8 cellular contexts compared by ENCODE assay signal in genomic region chr18:34122724-34123334, GRCh38.
DNase-seq lines count a peak whose midpoint lies in the region; ATAC-seq and TF ChIP-seq lines count a peak whose summit lies in the region.

No MANE protein-coding gene starts in this region.

- peak; percentile 89 for TF ChIP-seq CTCF in activated CD8-positive, alpha-beta T cell treated with anti-CD3 and anti-CD28 coated beads for 36 hours (IDR thresholded peaks at IDR 0.05)
- TF ChIP-seq CTCF in hepatocyte (IDR thresholded peaks at IDR 0.05; ENCODE audit: poor library complexity) (peak; percentile 94), testis (IDR thresholded peaks at IDR 0.05) (peak; percentile 66 to 76 (median 74))

- ATAC-seq in GM19351 (IDR thresholded peaks at IDR 0.05; ENCODE audit: unreplicated experiment) (peak; percentile 96), HG03135 (IDR thresholded peaks at IDR 0.05; ENCODE audit: unreplicated experiment) (peak; percentile 96)
- peak; percentile 60 for ATAC-seq in activated CD8-positive, alpha-beta T cell treated with anti-CD3 and anti-CD28 coated beads for 36 hours

- H3K4me3 Mint-ChIP-seq in activated CD8-positive, alpha-beta T cell treated with anti-CD3 and anti-CD28 coated beads for 36 hours: no peak overlapping the region

- H3K4me3 ChIP-seq in hepatocyte: no peak overlapping the region
- H3K4me3 ChIP-seq in testis: no peak overlapping the region

- no peaks in the 10 kb centered on the region for H3K9me2 ChIP-seq in hepatocyte (replicated peaks; ENCODE audit: insufficient read depth)

- no peak for TF ChIP-seq POLR2A in testis (IDR thresholded peaks at IDR 0.05)

- peak; percentile 88 for DNase-seq in DMS53 (lab: John Stamatoyannopoulos, UW)
- DNase-seq in NCI-H2227 (lab: John Stamatoyannopoulos, UW; ENCODE audit: unreplicated experiment): peak; percentile 78
- DNase-seq in activated CD8-positive, alpha-beta T cell treated with anti-CD3 and anti-CD28 coated beads for 36 hours: peak; percentile 26
- peak; percentile 80 for DNase-seq in hepatocyte (ENCODE audit: low spot score)
- DNase-seq in testis: peak; percentile 65
- DNase-seq in GM19240 (ENCODE audit: insufficient read length, low spot score): no peak

- 31% methylated on average over 4 of the region's 4 CpGs for WGBS in hepatocyte (ENCODE audit: low lambda C conversion rate, missing lambda C conversion rate)
- WGBS in testis, 2 donors: 32 to 33% methylated on average over 4 of the region's 4 CpGs

- no peaks in the 10 kb centered on the region for H3K79me2 ChIP-seq in hepatocyte

- H3K9me3 ChIP-seq in hepatocyte (ENCODE audit: low read depth): no peaks in the 10 kb centered on the region
- H3K9me3 ChIP-seq in testis: no peaks in the 10 kb centered on the region

- H3K27me3 ChIP-seq in hepatocyte: no peaks in the 10 kb centered on the region
- no peaks in the 10 kb centered on the region for H3K27me3 ChIP-seq in testis

- intact Hi-C loops in activated CD8-positive, alpha-beta T cell treated with anti-CD3 and anti-CD28 coated beads for 36 hours (cut with micrococcal nuclease): loop anchor here (10.0 kb wide), 1 partner anchor 662 kb away; no protein-coding TSS in a partner anchor
- intact Hi-C loops in testis (cut with DNase I; ENCODE audit: low total_unique reads): no loop called here

- H3K36me3 Mint-ChIP-seq in activated CD8-positive, alpha-beta T cell treated with anti-CD3 and anti-CD28 coated beads for 36 hours (ENCODE audit: low read depth): no peaks in the 10 kb centered on the region

- CTCF ChIA-PET in activated CD8-positive, alpha-beta T cell treated with anti-CD3 and anti-CD28 coated beads for 36 hours (lab: Charles Lee): interaction anchor here (0.7 to 3.0 kb wide), 13 partner anchors 9 to 665 kb away, joined by 3 to 15 read pairs (median 3); no protein-coding TSS in a partner anchor

- H3K27me3 Mint-ChIP-seq in activated CD8-positive, alpha-beta T cell treated with anti-CD3 and anti-CD28 coated beads for 36 hours: no peaks in the 10 kb centered on the region

- H3K4me1 ChIP-seq in hepatocyte (ENCODE audit: insufficient read depth) (peaks cover 22% of the 10 kb centered on the region), testis (no peaks in the 10 kb centered on the region)

- H3K27ac ChIP-seq in hepatocyte (no peak overlapping the region), testis (no peak overlapping the region)

- no peaks in the 10 kb centered on the region for H3K4me1 Mint-ChIP-seq in activated CD8-positive, alpha-beta T cell treated with anti-CD3 and anti-CD28 coated beads for 36 hours (ENCODE audit: low read depth)

- H3K36me3 ChIP-seq in hepatocyte (replicated peaks; ENCODE audit: insufficient read depth, low read depth) (no peaks in the 10 kb centered on the region), testis (ENCODE audit: low read depth, missing control alignments) (no peaks in the 10 kb centered on the region)

- no peak overlapping the region for H3K4me2 ChIP-seq in hepatocyte

- POLR2A ChIA-PET in activated CD8-positive, alpha-beta T cell treated with anti-CD3 and anti-CD28 coated beads for 36 hours (lab: Charles Lee): no interaction called here

- no peaks in the 10 kb centered on the region for H3K9me3 Mint-ChIP-seq in activated CD8-positive, alpha-beta T cell treated with anti-CD3 and anti-CD28 coated beads for 36 hours

- H4K20me1 ChIP-seq in hepatocyte (ENCODE audit: insufficient read depth, poor library complexity, severe bottlenecking): no peaks in the 10 kb centered on the region

- H2AFZ ChIP-seq in hepatocyte: no peak overlapping the region

- H3K27ac Mint-ChIP-seq in activated CD8-positive, alpha-beta T cell treated with anti-CD3 and anti-CD28 coated beads for 36 hours: no peak overlapping the region
